Comparison of ENCODE assay signal across 9 cellular contexts in genomic region chr10:99854860-99855259, GRCh38.
DNase-seq lines count a peak whose midpoint lies in the region; ATAC-seq, FAIRE-seq and TF ChIP-seq lines count a peak whose summit lies in the region.
"Had no signal": no experiment of that assay in that cellular context is flagged by ENCODE, and none has a peak within 500 bp of the region (broad histone marks: within the 10 kb centered on the region; RNA-seq: fewer than 3 reads in every experiment).

No MANE protein-coding gene starts in this region.

- H3K4me1 Mint-ChIP-seq in Calu3 (ENCODE audit: low read depth, unreplicated experiment), result no peaks in the 10 kb centered on the region

- TF ChIP-seq CTCF in C4-2B (conservative IDR thresholded peaks at IDR 0.05) (peak; percentile 32), bronchial epithelial cell (IDR thresholded peaks at IDR 0.05; ENCODE audit: insufficient read depth, low read length, severe bottlenecking) (peak; percentile 26), Calu3 (IDR thresholded peaks at IDR 0.05; ENCODE audit: unreplicated experiment) (no peak)

- intact Hi-C loops in Calu3 (cut with micrococcal nuclease; ENCODE audit: unreplicated experiment), result no loop called here

- no TSS peak for BruUV-seq in Calu3 (replicated peaks; lab: Mats Ljungman, UMichigan)

- no peaks in the 10 kb centered on the region for H3K36me3 Mint-ChIP-seq in Calu3 (ENCODE audit: insufficient read depth, unreplicated experiment)

- no peak for FAIRE-seq in bronchial epithelial cell (lab: Jason Lieb, UNC)
- FAIRE-seq: frontal cortex had no signal

- H3K4me3 Mint-ChIP-seq in Calu3 (ENCODE audit: low read depth, unreplicated experiment), result no peak overlapping the region

- H3K36me3 ChIP-seq in bronchial epithelial cell (ENCODE audit: control insufficient read depth, insufficient read depth, low read length), result no peaks in the 10 kb centered on the region

- H3K27ac Mint-ChIP-seq in Calu3 (ENCODE audit: unreplicated experiment), result no peak overlapping the region

- CTCF ChIA-PET in Calu3 (lab: Charles Lee), result no interaction called here

- no peak overlapping the region for H3K4me3 ChIP-seq in bronchial epithelial cell (ENCODE audit: low read depth, low read length)

- no peaks in the 10 kb centered on the region for H3K9me3 Mint-ChIP-seq in Calu3 (ENCODE audit: low read depth, unreplicated experiment)

- no peak for ATAC-seq in HG02588 (IDR thresholded peaks at IDR 0.05; ENCODE audit: unreplicated experiment)

- H3K27me3 ChIP-seq in bronchial epithelial cell (ENCODE audit: control insufficient read depth, insufficient read depth, low read length), result no peaks in the 10 kb centered on the region

- H3K27ac ChIP-seq in C4-2B, result no peak overlapping the region

- DNase-seq in MV-4-11 (lab: John Stamatoyannopoulos, UW) (peak; percentile 60), bronchial epithelial cell (ENCODE audit: low read depth) (peak; percentile 49), medulla oblongata (ENCODE audit: extremely low spot score) (peak; percentile 46), Calu3 (no peak), inferior parietal cortex (ENCODE audit: extremely low spot score) (no peak), SW 1271 (lab: John Stamatoyannopoulos, UW) (no peak)

- H3K27me3 Mint-ChIP-seq in Calu3 (ENCODE audit: unreplicated experiment), result no peaks in the 10 kb centered on the region

Comparison
In these comparisons a context has a peak if more than half of its experiments do, and no peak if none do; other contexts are left out.
1. DNase-seq: peak in MV-4-11 (single experiment), bronchial epithelial cell (single experiment) and medulla oblongata (single experiment); none in Calu3 (single experiment), inferior parietal cortex (single experiment) and SW 1271 (0 of 2).